ENCODE assay signal across 1 cellular context in the genomic region with DNA sequence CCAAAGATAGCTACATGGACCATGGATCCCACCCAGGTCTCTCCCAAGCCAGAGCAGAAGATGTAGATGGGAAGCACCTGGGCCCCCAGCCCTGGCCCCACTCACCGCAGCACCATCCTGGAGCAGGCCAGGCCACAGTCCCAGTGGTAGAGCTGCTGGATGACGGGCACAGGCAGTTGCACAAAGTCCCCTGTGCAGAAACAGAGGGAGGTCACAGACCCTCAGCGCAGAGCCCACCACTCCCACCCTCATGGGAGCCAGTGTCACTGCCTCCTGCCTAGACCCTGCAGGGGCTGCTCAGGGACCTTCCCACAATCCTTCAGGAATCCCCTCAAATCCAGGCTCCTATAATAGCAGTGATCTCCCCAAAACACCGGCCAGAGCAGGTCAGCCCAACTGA.
TF ChIP-seq lines count a peak whose summit lies in the region.

No MANE protein-coding gene starts in this region.

TF ChIP-seq in HepG2, 621 proteins besides CTCF, POLR2A, EP300 and RAD21:
- TF ChIP-seq HIVEP1 (CRISPR knock-in tag; IDR thresholded peaks at IDR 0.05) (peak; percentile 28; the same call in 1 of the 2 replicates), ISX (CRISPR knock-in tag; conservative IDR thresholded peaks at IDR 0.05) (no peak), AGO2 (optimal IDR thresholded peaks at IDR 0.05; ENCODE audit: low read depth, low read length) (peak; percentile 86), ZNF326 (CRISPR knock-in tag; IDR thresholded peaks at IDR 0.05; ENCODE audit: borderline replicate concordance) (peak; percentile 52; the same call in 1 of the 2 replicates), POLR2G (IDR thresholded peaks at IDR 0.05; ENCODE audit: low read depth, low read length) (0 out of 2 replicates have a peak, but pooled peaks have one; percentile 1), ZFP90 (CRISPR knock-in tag; IDR thresholded peaks at IDR 0.05; ENCODE audit: borderline replicate concordance) (0 out of 2 replicates have a peak, but pooled peaks have one; percentile 40), ZNF607 (CRISPR knock-in tag; IDR thresholded peaks at IDR 0.05; ENCODE audit: borderline replicate concordance) (0 out of 2 replicates have a peak, but pooled peaks have one; percentile 31), RBFOX2 (IDR thresholded peaks at IDR 0.05; ENCODE audit: low read depth, low read length) (peak; percentile 52), ZNF616 (CRISPR knock-in tag; IDR thresholded peaks at IDR 0.05; ENCODE audit: low read depth) (no peak), ZFP37 (CRISPR knock-in tag; IDR thresholded peaks at IDR 0.05; ENCODE audit: borderline replicate concordance) (0 out of 2 replicates have a peak, but pooled peaks have one; percentile 12), ZFP36L1 (CRISPR knock-in tag; IDR thresholded peaks at IDR 0.05) (no peak)
- TF ChIP-seq, protein P1, sequence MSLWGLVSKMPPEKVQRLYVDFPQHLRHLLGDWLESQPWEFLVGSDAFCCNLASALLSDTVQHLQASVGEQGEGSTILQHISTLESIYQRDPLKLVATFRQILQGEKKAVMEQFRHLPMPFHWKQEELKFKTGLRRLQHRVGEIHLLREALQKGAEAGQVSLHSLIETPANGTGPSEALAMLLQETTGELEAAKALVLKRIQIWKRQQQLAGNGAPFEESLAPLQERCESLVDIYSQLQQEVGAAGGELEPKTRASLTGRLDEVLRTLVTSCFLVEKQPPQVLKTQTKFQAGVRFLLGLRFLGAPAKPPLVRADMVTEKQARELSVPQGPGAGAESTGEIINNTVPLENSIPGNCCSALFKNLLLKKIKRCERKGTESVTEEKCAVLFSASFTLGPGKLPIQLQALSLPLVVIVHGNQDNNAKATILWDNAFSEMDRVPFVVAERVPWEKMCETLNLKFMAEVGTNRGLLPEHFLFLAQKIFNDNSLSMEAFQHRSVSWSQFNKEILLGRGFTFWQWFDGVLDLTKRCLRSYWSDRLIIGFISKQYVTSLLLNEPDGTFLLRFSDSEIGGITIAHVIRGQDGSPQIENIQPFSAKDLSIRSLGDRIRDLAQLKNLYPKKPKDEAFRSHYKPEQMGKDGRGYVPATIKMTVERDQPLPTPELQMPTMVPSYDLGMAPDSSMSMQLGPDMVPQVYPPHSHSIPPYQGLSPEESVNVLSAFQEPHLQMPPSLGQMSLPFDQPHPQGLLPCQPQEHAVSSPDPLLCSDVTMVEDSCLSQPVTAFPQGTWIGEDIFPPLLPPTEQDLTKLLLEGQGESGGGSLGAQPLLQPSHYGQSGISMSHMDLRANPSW (CRISPR knock-in tag; IDR thresholded peaks at IDR 0.05; ENCODE audit: borderline replicate concordance): no peak
- TF ChIP-seq, protein P2, sequence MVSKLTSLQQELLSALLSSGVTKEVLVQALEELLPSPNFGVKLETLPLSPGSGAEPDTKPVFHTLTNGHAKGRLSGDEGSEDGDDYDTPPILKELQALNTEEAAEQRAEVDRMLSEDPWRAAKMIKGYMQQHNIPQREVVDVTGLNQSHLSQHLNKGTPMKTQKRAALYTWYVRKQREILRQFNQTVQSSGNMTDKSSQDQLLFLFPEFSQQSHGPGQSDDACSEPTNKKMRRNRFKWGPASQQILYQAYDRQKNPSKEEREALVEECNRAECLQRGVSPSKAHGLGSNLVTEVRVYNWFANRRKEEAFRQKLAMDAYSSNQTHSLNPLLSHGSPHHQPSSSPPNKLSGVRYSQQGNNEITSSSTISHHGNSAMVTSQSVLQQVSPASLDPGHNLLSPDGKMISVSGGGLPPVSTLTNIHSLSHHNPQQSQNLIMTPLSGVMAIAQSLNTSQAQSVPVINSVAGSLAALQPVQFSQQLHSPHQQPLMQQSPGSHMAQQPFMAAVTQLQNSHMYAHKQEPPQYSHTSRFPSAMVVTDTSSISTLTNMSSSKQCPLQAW (CRISPR knock-in tag; IDR thresholded peaks at IDR 0.05): peak; percentile 58; the same call in 1 of the 2 replicates
